ENCODE assay signal across 19 cellular contexts in the genomic region with DNA sequence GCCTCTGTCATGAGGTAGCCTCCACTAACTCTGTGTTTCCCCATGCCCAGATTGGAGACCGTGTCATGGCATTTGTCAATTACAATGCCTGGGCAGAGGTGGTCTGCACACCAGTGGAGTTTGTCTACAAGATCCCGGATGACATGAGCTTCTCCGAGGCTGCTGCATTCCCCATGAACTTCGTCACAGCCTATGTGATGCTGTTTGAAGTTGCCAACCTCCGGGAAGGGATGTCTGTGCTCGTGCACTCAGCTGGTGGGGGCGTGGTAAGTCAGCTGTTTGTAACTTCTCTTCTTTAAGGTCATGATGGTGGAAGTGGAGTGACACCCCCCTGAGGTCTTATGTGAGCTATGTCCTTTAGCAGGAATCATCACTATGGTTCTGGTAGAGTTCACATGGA. TPM values are rescaled to one million over a fixed set of nuclear protein-coding genes. Genes with fewer than 3 reads are reported as not detected.
DNase-seq lines count a peak whose midpoint lies in the region; ATAC-seq, FAIRE-seq and TF ChIP-seq lines count a peak whose summit lies in the region.
"Had no signal": no experiment of that assay in that cellular context is flagged by ENCODE, and none has a peak within 500 bp of the region (broad histone marks: within the 10 kb centered on the region; RNA-seq: fewer than 3 reads in every experiment).

No MANE protein-coding gene starts in this region.

- no peak overlapping the region for H3K4me3 Mint-ChIP-seq in neural crest cell
- no peak overlapping the region for H3K4me3 Mint-ChIP-seq in activated naive CD8-positive, alpha-beta T cell treated with anti-CD3 and anti-CD28 coated beads for 36 hours
- H3K4me3 Mint-ChIP-seq: B cell; CD4-positive, CD25-positive, alpha-beta regulatory T cell; CD8-positive, alpha-beta memory T cell had no signal

- DNase-seq in Daoy (ENCODE audit: low read depth), result peak; percentile 17
- DNase-seq in M059J (ENCODE audit: low read depth), result peak; percentile 50
- DNase-seq in neural crest cell (ENCODE audit: low read depth, low spot score), result no peak
- no peak for DNase-seq in urothelium cell line (ENCODE audit: low spot score)
- DNase-seq in activated naive CD8-positive, alpha-beta T cell treated with anti-CD3 and anti-CD28 coated beads for 36 hours, result no peak
- DNase-seq: CD4-positive, CD25-positive, alpha-beta regulatory T cell; CD8-positive, alpha-beta memory T cell; DMS 273 treated with DMSO at 0.1 percent for 48 hours; DMS79; GF-D8; GOT3 had no signal

- H3K27ac Mint-ChIP-seq in neural crest cell (ENCODE audit: unreplicated experiment), result peak overlapping the region; percentile 62
- H3K27ac Mint-ChIP-seq in activated naive CD8-positive, alpha-beta T cell treated with anti-CD3 and anti-CD28 coated beads for 36 hours, result no peak overlapping the region
- H3K27ac Mint-ChIP-seq: B cell; CD4-positive, CD25-positive, alpha-beta regulatory T cell had no signal

- ATAC-seq in activated CD4-positive, CD25-positive, alpha-beta regulatory T cell treated with anti-CD3 and anti-CD28 coated beads, Interleukin-2, amount 50 U/mL, for 24 hours, result no peak

- peaks cover 14% of the 10 kb centered on the region for H3K4me1 Mint-ChIP-seq in neural crest cell
- no peaks in the 10 kb centered on the region for H3K4me1 Mint-ChIP-seq in activated naive CD8-positive, alpha-beta T cell treated with anti-CD3 and anti-CD28 coated beads for 36 hours
- H3K4me1 Mint-ChIP-seq: B cell; CD4-positive, CD25-positive, alpha-beta regulatory T cell; CD8-positive, alpha-beta memory T cell had no signal

- H3K9me3 Mint-ChIP-seq in neural crest cell, result no peaks in the 10 kb centered on the region
- no peaks in the 10 kb centered on the region for H3K9me3 Mint-ChIP-seq in activated naive CD8-positive, alpha-beta T cell treated with anti-CD3 and anti-CD28 coated beads for 36 hours

- H3K27me3 Mint-ChIP-seq in neural crest cell (ENCODE audit: low read depth), result peaks cover 2% of the 10 kb centered on the region
- H3K27me3 Mint-ChIP-seq in activated naive CD8-positive, alpha-beta T cell treated with anti-CD3 and anti-CD28 coated beads for 36 hours, result peaks cover 12% of the 10 kb centered on the region

- H3K36me3 Mint-ChIP-seq in neural crest cell (ENCODE audit: low read depth), result no peaks in the 10 kb centered on the region
- no peaks in the 10 kb centered on the region for H3K36me3 Mint-ChIP-seq in activated naive CD8-positive, alpha-beta T cell treated with anti-CD3 and anti-CD28 coated beads for 36 hours
- H3K36me3 Mint-ChIP-seq: CD4-positive, CD25-positive, alpha-beta regulatory T cell; CD8-positive, alpha-beta memory T cell had no signal

- no peak for TF ChIP-seq CTCF in neural crest cell (conservative IDR thresholded peaks at IDR 0.05)

- no peak for FAIRE-seq in urothelium cell line (lab: Jason Lieb, UNC)
- FAIRE-seq: A204.1, D721Med, GM12891, GM18507, H54 had no signal

RNA-seq across cellular contexts. Expression of gene VAT1L, which starts 36.8 kb away (rescaled TPM):
- 1.5 and 1.7 TPM in 2 replicates for total RNA-seq in Daoy (2014; rRNA removed; shearing (Covaris generic))
- total RNA-seq in M059J (2014; rRNA removed; shearing (Covaris generic)), result 0.57 and 1.3 TPM in 2 replicates
- 4.8 and 5.2 TPM in 2 replicates for total RNA-seq in neural crest cell
- total RNA-seq in activated naive CD8-positive, alpha-beta T cell treated with anti-CD3 and anti-CD28 coated beads for 36 hours, result not detected
- total RNA-seq: B cell; CD4-positive, CD25-positive, alpha-beta regulatory T cell; CD8-positive, alpha-beta memory T cell; G401 had no signal

Comparison
In these comparisons a context has a peak if more than half of its experiments do, and no peak if none do; other contexts are left out.
1. DNase-seq: peak in Daoy (single experiment) and M059J (single experiment); none in neural crest cell (single experiment), urothelium cell line (single experiment) and activated naive CD8-positive, alpha-beta T cell treated with anti-CD3 and anti-CD28 coated beads for 36 hours (single experiment).